ENCODE assay signal across 17 cellular contexts in genomic region chrX:34218063-34218462, GRCh38.
"Had no signal": no experiment of that assay in that cellular context is flagged by ENCODE, and none has a peak within 500 bp of the region (broad histone marks: within the 10 kb centered on the region; RNA-seq: fewer than 3 reads in every experiment).

No MANE protein-coding gene starts in this region.

- H3K4me1 Mint-ChIP-seq: activated CD4-positive, alpha-beta T cell treated with anti-CD3 and anti-CD28 coated beads, Interleukin-2, amount 10 ng/mL, durations not matched to agents 7 days and 5 days; activated naive CD8-positive, alpha-beta T cell treated with anti-CD3 and anti-CD28 coated beads, Interleukin-2, amount 10 ng/mL, durations not matched to agents 7 days and 5 days had no signal

- H3K4me3 ChIP-seq: thoracic aorta, upper lobe of right lung had no signal

- ATAC-seq: activated T-cell treated with anti-CD3 and anti-CD28 coated beads, Interleukin-2, amount 50 U/mL, for 72 hours; left ventricle myocardium superior; natural killer cell treated with Interleukin-12 subunit alpha and Interleukin-12 subunit beta and Interleukin-15 and Interleukin-18, amount 100 ng/mL, for 72 hours; upper lobe of right lung had no signal

- H3K4me3 Mint-ChIP-seq: activated CD4-positive, alpha-beta T cell treated with anti-CD3 and anti-CD28 coated beads, Interleukin-2, amount 10 ng/mL, durations not matched to agents 7 days and 5 days; activated naive CD8-positive, alpha-beta T cell treated with anti-CD3 and anti-CD28 coated beads, Interleukin-2, amount 10 ng/mL, durations not matched to agents 7 days and 5 days; activated T-cell treated with anti-CD3 and anti-CD28 coated beads, Interleukin-2, amount 50 U/mL, for 72 hours; natural killer cell treated with Interleukin-12 subunit alpha and Interleukin-12 subunit beta and Interleukin-15 and Interleukin-18, amount 100 ng/mL, for 72 hours had no signal

- H3K4me1 ChIP-seq: upper lobe of right lung had no signal

- H3K27me3 Mint-ChIP-seq: activated CD4-positive, alpha-beta T cell treated with anti-CD3 and anti-CD28 coated beads, Interleukin-2, amount 10 ng/mL, durations not matched to agents 7 days and 5 days; activated naive CD8-positive, alpha-beta T cell treated with anti-CD3 and anti-CD28 coated beads, Interleukin-2, amount 10 ng/mL, durations not matched to agents 7 days and 5 days; natural killer cell treated with Interleukin-12 subunit alpha and Interleukin-12 subunit beta and Interleukin-15 and Interleukin-18, amount 100 ng/mL, for 72 hours had no signal

- H3K27ac Mint-ChIP-seq: activated CD4-positive, alpha-beta T cell treated with anti-CD3 and anti-CD28 coated beads, Interleukin-2, amount 10 ng/mL, durations not matched to agents 7 days and 5 days; activated naive CD8-positive, alpha-beta T cell treated with anti-CD3 and anti-CD28 coated beads, Interleukin-2, amount 10 ng/mL, durations not matched to agents 7 days and 5 days; activated T-cell treated with anti-CD3 and anti-CD28 coated beads, Interleukin-2, amount 50 U/mL, for 72 hours; natural killer cell treated with Interleukin-12 subunit alpha and Interleukin-12 subunit beta and Interleukin-15 and Interleukin-18, amount 100 ng/mL, for 72 hours had no signal

- DNase-seq: activated CD4-positive, alpha-beta T cell treated with anti-CD3 and anti-CD28 coated beads, Interleukin-2, amount 10 ng/mL, durations not matched to agents 7 days and 5 days; activated CD8-positive, alpha-beta memory T cell treated with anti-CD3 and anti-CD28 coated beads, Interleukin-2, amount 50 U/mL, for 48 hours; activated gamma-delta T cell treated with Interleukin-2 at 50 U/mL for 16 hours; activated naive CD8-positive, alpha-beta T cell treated with anti-CD3 and anti-CD28 coated beads, Interleukin-2, amount 10 ng/mL, durations not matched to agents 7 days and 5 days; activated T-cell treated with anti-CD3 and anti-CD28 coated beads, Interleukin-2, amount 50 U/mL, for 72 hours; cerebellar nuclear complex; effector memory CD4-positive, alpha-beta T cell; foreskin melanocyte; kidney glomerular epithelial cell; left ventricle myocardium superior; mesendoderm; stimulated activated CD4-positive, alpha-beta T cell treated with anti-CD3 and anti-CD28 coated beads, Interleukin-12 subunit alpha, Interleukin-12 subunit beta, amount 100 ng/mL, for 4 hours; stimulated activated CD4-positive, alpha-beta T cell treated with anti-CD3 and anti-CD28 coated beads, Interleukin-2, amount 100 ng/mL, for 24 hours; upper lobe of right lung had no signal

- H3K36me3 Mint-ChIP-seq: activated naive CD8-positive, alpha-beta T cell treated with anti-CD3 and anti-CD28 coated beads, Interleukin-2, amount 10 ng/mL, durations not matched to agents 7 days and 5 days; natural killer cell treated with Interleukin-12 subunit alpha and Interleukin-12 subunit beta and Interleukin-15 and Interleukin-18, amount 100 ng/mL, for 72 hours had no signal

- H3K9me3 ChIP-seq: thoracic aorta, upper lobe of right lung had no signal

- H3K27ac ChIP-seq: epithelial cell of prostate, thoracic aorta, upper lobe of right lung had no signal

- H3K9me3 Mint-ChIP-seq: activated CD4-positive, alpha-beta T cell treated with anti-CD3 and anti-CD28 coated beads, Interleukin-2, amount 10 ng/mL, durations not matched to agents 7 days and 5 days had no signal

- H3K36me3 ChIP-seq: thoracic aorta, upper lobe of right lung had no signal

- H3K27me3 ChIP-seq: upper lobe of right lung had no signal
